1 cellular context compared by ENCODE assay signal in genomic region chr19:39156230-39156890, GRCh38.
A peak's percentile ranks its signal among the peaks of the same experiment; 100 is the strongest.
TF ChIP-seq lines count a peak whose summit lies in the region.

No MANE protein-coding gene starts in this region.

TF ChIP-seq in IMR-90, 13 proteins besides CTCF, POLR2A, EP300 and RAD21:
- TF ChIP-seq RCOR1 (IDR thresholded peaks at IDR 0.05; ENCODE audit: insufficient replicate concordance, low read length), result no peak
- peak; percentile 21; the same call in 1 of the 2 replicates for TF ChIP-seq MAZ (IDR thresholded peaks at IDR 0.05; ENCODE audit: borderline replicate concordance, low read depth, low read length)
